In genomic region chr20:21312813-21313471, GRCh38 we compare ENCODE assay signal across 16 cellular contexts.
"Had no signal": no experiment of that assay in that cellular context is flagged by ENCODE, and none has a peak within 500 bp of the region (broad histone marks: within the 10 kb centered on the region; RNA-seq: fewer than 3 reads in every experiment).

No MANE protein-coding gene starts in this region.

- H3K4me3 Mint-ChIP-seq: brain, mesothelial cell of epicardium, neural crest cell had no signal

- H3K27ac ChIP-seq: coronary artery, spleen had no signal

- H3K27me3 Mint-ChIP-seq: brain; stimulated activated naive CD8-positive, alpha-beta T cell treated with anti-CD3 and anti-CD28 coated beads, Interleukin-15, amount 100 ng/mL, for 72 hours had no signal

- DNase-seq: activated naive CD4-positive, alpha-beta T cell treated with anti-CD3 and anti-CD28 coated beads, Interleukin-2, amount 50 U/mL, for 16 hours; activated T-cell treated with anti-CD3 and anti-CD28 coated beads for 4 hours; amniotic stem cell; central memory CD4-positive, alpha-beta T cell; effector CD4-positive, alpha-beta T cell; foreskin melanocyte; kidney glomerular epithelial cell; spleen; stimulated activated naive CD8-positive, alpha-beta T cell treated with anti-CD3 and anti-CD28 coated beads, Interleukin-15, amount 100 ng/mL, for 72 hours had no signal

- H3K27ac Mint-ChIP-seq: activated T-helper 2 cell treated with anti-CD3 and anti-CD28 coated beads, Interferon-gamma antibody, Interleukin-2, Interleukin-4, amounts not matched to agents 10 μg/mL and 5 μg/mL and 100 μg/mL, durations not matched to agents 14 hours and 24 hours and 36 hours; brain; mesothelial cell of epicardium had no signal

- H3K27me3 ChIP-seq: spleen had no signal

- ATAC-seq: activated CD4-positive, CD25-positive, alpha-beta regulatory T cell treated with anti-CD3 and anti-CD28 coated beads, Interleukin-2, amount 50 U/mL, for 24 hours; sciatic nerve; stimulated activated naive CD8-positive, alpha-beta T cell treated with anti-CD3 and anti-CD28 coated beads, Interleukin-15, amount 100 ng/mL, for 72 hours had no signal

- H3K4me3 ChIP-seq: coronary artery, spleen had no signal
